In genomic region chr6:158764941-158765340, GRCh38 we compare ENCODE assay signal across 1 cellular context.
TF ChIP-seq lines count a peak whose summit lies in the region.

No MANE protein-coding gene starts in this region.

TF ChIP-seq in WTC11, 78 proteins besides CTCF, POLR2A, EP300 and RAD21:
- TF ChIP-seq CBFB (CRISPR knock-in tag; IDR thresholded peaks at IDR 0.05; ENCODE audit: low read depth) (no peak), ARID4B (CRISPR knock-in tag; IDR thresholded peaks at IDR 0.05; ENCODE audit: borderline replicate concordance) (no peak), PRRX2 (CRISPR knock-in tag; IDR thresholded peaks at IDR 0.05) (no peak), FOXJ3 (CRISPR knock-in tag; IDR thresholded peaks at IDR 0.05; ENCODE audit: borderline replicate concordance) (no peak), ESRRA (CRISPR knock-in tag; IDR thresholded peaks at IDR 0.05; ENCODE audit: borderline replicate concordance) (no peak), SMAD3 (CRISPR knock-in tag; IDR thresholded peaks at IDR 0.05; ENCODE audit: borderline replicate concordance) (no peak), CDX4 (CRISPR knock-in tag; IDR thresholded peaks at IDR 0.05; ENCODE audit: borderline replicate concordance) (no peak), MYBL2 (CRISPR knock-in tag; IDR thresholded peaks at IDR 0.05) (no peak), GRHL2 (CRISPR knock-in tag; IDR thresholded peaks at IDR 0.05; ENCODE audit: insufficient replicate concordance, severe bottlenecking) (no peak), NR1H2 (CRISPR knock-in tag; IDR thresholded peaks at IDR 0.05) (no peak), ATF3 (CRISPR knock-in tag; conservative IDR thresholded peaks at IDR 0.05) (no peak), ZNF232 (CRISPR knock-in tag; IDR thresholded peaks at IDR 0.05) (no peak), ZNF219 (CRISPR knock-in tag; IDR thresholded peaks at IDR 0.05; ENCODE audit: borderline replicate concordance) (no peak), SMAD4 (CRISPR knock-in tag; IDR thresholded peaks at IDR 0.05) (no peak), GTF2I (CRISPR knock-in tag; conservative IDR thresholded peaks at IDR 0.05) (no peak)
